ENCODE assay signal across 28 cellular contexts in genomic region chrX:135518161-135518560, GRCh38.
"Had no signal": no experiment of that assay in that cellular context is flagged by ENCODE, and none has a peak within 500 bp of the region (broad histone marks: within the 10 kb centered on the region; RNA-seq: fewer than 3 reads in every experiment).

No MANE protein-coding gene starts in this region.

- H3K36me3 ChIP-seq: esophagus squamous epithelium, gastrocnemius medialis, heart right ventricle, left lung, lower lobe of right lung had no signal

- H3K4me1 ChIP-seq: gastrocnemius medialis, lower lobe of right lung had no signal

- H3K27me3 Mint-ChIP-seq: effector memory CD8-positive, alpha-beta T cell; naive thymus-derived CD8-positive, alpha-beta T cell had no signal

- H3K4me3 Mint-ChIP-seq: effector memory CD8-positive, alpha-beta T cell; endodermal cell; mesothelial cell of epicardium; naive B cell; naive thymus-derived CD8-positive, alpha-beta T cell had no signal

- H3K36me3 Mint-ChIP-seq: mesothelial cell of epicardium; naive thymus-derived CD8-positive, alpha-beta T cell had no signal

- H3K4me3 ChIP-seq: coronary artery, esophagus squamous epithelium, gastrocnemius medialis, heart right ventricle, left lung, lower lobe of right lung, mucosa of descending colon had no signal

- H3K9me3 ChIP-seq: esophagus squamous epithelium, gastrocnemius medialis, heart right ventricle, left lung, lower lobe of right lung, mucosa of descending colon had no signal

- H3K4me1 Mint-ChIP-seq: endodermal cell had no signal

- H3K27ac ChIP-seq: coronary artery, epithelial cell of prostate, esophagus squamous epithelium, gastrocnemius medialis, heart right ventricle, left lung, lower lobe of right lung had no signal

- H3K9me3 Mint-ChIP-seq: effector memory CD8-positive, alpha-beta T cell; naive thymus-derived CD8-positive, alpha-beta T cell had no signal

- DNase-seq: dermis blood vessel endothelial cell; effector CD8-positive, alpha-beta T cell; effector memory CD8-positive, alpha-beta T cell; endodermal cell; erythroblast; esophagus squamous epithelium; foreskin fibroblast; foreskin melanocyte; gastrocnemius medialis; glutamatergic neuron; head of caudate nucleus; heart right ventricle; hippocampal formation; left cardiac atrium; left lung; left ventricle myocardium superior; lower lobe of right lung; mesenchymal stem cell; mucosa of descending colon; naive B cell; naive thymus-derived CD8-positive, alpha-beta T cell had no signal

- ATAC-seq: effector memory CD8-positive, alpha-beta T cell; esophagus mucosa; gastrocnemius medialis; heart right ventricle; left cardiac atrium; left lung; left ventricle myocardium superior; lower lobe of right lung; mucosa of descending colon; naive thymus-derived CD8-positive, alpha-beta T cell had no signal

- H3K27me3 ChIP-seq: esophagus squamous epithelium, heart right ventricle, left lung had no signal

- FAIRE-seq: endometrium, islet of Langerhans, keratinocyte had no signal

- H3K27ac Mint-ChIP-seq: effector memory CD8-positive, alpha-beta T cell; endodermal cell; mesothelial cell of epicardium; naive B cell; naive thymus-derived CD8-positive, alpha-beta T cell had no signal
